Comparison of ENCODE assay signal across 9 cellular contexts in genomic region chr12:235967-236366, GRCh38. TPM values are rescaled to one million over a fixed set of nuclear protein-coding genes. Genes with fewer than 3 reads are reported as not detected.
"Had no signal": no experiment of that assay in that cellular context is flagged by ENCODE, and none has a peak within 500 bp of the region (broad histone marks: within the 10 kb centered on the region; RNA-seq: fewer than 3 reads in every experiment).

No MANE protein-coding gene starts in this region.

RNA-seq across cellular contexts. Expression of gene SLC6A12, which starts 22.0 kb away (rescaled TPM):
- total RNA-seq: activated CD4-positive, alpha-beta memory T cell treated with anti-CD3 and anti-CD28 coated beads, Interleukin-2, amount 10 ng/mL, durations not matched to agents 7 days and 5 days; activated CD4-positive, alpha-beta T cell treated with anti-CD3 and anti-CD28 coated beads, Interleukin-2, amount 10 ng/mL, durations not matched to agents 7 days and 5 days; activated CD8-positive, alpha-beta T cell treated with anti-CD3 and anti-CD28 coated beads, Interleukin-2, amount 10 ng/mL, durations not matched to agents 7 days and 5 days; activated naive CD8-positive, alpha-beta T cell treated with anti-CD3 and anti-CD28 coated beads, Interleukin-2, amount 10 ng/mL, durations not matched to agents 7 days and 5 days; bronchial epithelial cell; T-helper 1 cell treated with Interleukin-12 subunit alpha and Interleukin-12 subunit beta and Interleukin-4 antibody, amounts not matched to agents 30 ng/mL and 1 ng/mL, for 36 hours; T-helper 17 cell; T-helper 2 cell treated with Interferon-gamma antibody and Interleukin-4, amounts not matched to agents 100 ng/mL and 5 ng/mL, for 36 hours had no signal

RNA-seq across cellular contexts. Expression of gene SLC6A13, which starts 26.7 kb away (rescaled TPM):
- total RNA-seq: activated CD4-positive, alpha-beta memory T cell treated with anti-CD3 and anti-CD28 coated beads, Interleukin-2, amount 10 ng/mL, durations not matched to agents 7 days and 5 days; ascending aorta had no signal
